15 cellular contexts compared by ENCODE assay signal in genomic region chr2:105760639-105761337, GRCh38. TPM values are rescaled to one million over a fixed set of nuclear protein-coding genes. Genes with fewer than 3 reads are reported as not detected.
DNase-seq lines count a peak whose midpoint lies in the region; ATAC-seq and TF ChIP-seq lines count a peak whose summit lies in the region.
"Had no signal": no experiment of that assay in that cellular context is flagged by ENCODE, and none has a peak within 500 bp of the region (broad histone marks: within the 10 kb centered on the region; RNA-seq: fewer than 3 reads in every experiment).

No MANE protein-coding gene starts in this region.

- peak overlapping the region; percentile 24 for H3K4me3 Mint-ChIP-seq in activated naive CD4-positive, alpha-beta T cell treated with anti-CD3 and anti-CD28 coated beads, Interleukin-2, amount 10 ng/mL, durations not matched to agents 7 days and 5 days
- peak overlapping the region; percentile 51 for H3K4me3 Mint-ChIP-seq in activated CD4-positive, alpha-beta memory T cell treated with anti-CD3 and anti-CD28 coated beads for 36 hours
- H3K4me3 Mint-ChIP-seq in endodermal cell: no peak overlapping the region
- peak overlapping the region; percentile 75 for H3K4me3 Mint-ChIP-seq in stimulated activated naive CD8-positive, alpha-beta T cell treated with anti-CD3 and anti-CD28 coated beads, Interleukin-15, amount 100 ng/mL, for 72 hours
- H3K4me3 Mint-ChIP-seq: type B pancreatic cell had no signal

- peak; percentile 60 for ATAC-seq in stimulated activated naive CD8-positive, alpha-beta T cell treated with anti-CD3 and anti-CD28 coated beads, Interleukin-15, amount 100 ng/mL, for 72 hours
- ATAC-seq in GM18517 (IDR thresholded peaks at IDR 0.05; ENCODE audit: unreplicated experiment): no peak

- no peak for DNase-seq in activated naive CD4-positive, alpha-beta T cell treated with anti-CD3 and anti-CD28 coated beads, Interleukin-2, amount 10 ng/mL, durations not matched to agents 7 days and 5 days
- no peak for DNase-seq in activated naive CD4-positive, alpha-beta T cell treated with anti-CD3 and anti-CD28 coated beads, Interleukin-2, amount 50 U/mL, for 16 hours
- DNase-seq in activated CD4-positive, alpha-beta memory T cell treated with anti-CD3 and anti-CD28 coated beads for 36 hours: peak; percentile 54
- DNase-seq in endodermal cell (no peak), NCI-H748 (lab: John Stamatoyannopoulos, UW; ENCODE audit: unreplicated experiment) (no peak), GM10248 (ENCODE audit: extremely low spot score) (no peak)
- no peak for DNase-seq in stimulated activated naive CD8-positive, alpha-beta T cell treated with anti-CD3 and anti-CD28 coated beads, Interleukin-15, amount 100 ng/mL, for 72 hours
- DNase-seq: brain microvascular endothelial cell, DMS79, islet precursor cell, NCI-H2081 treated with DMSO at 0.1 percent for 48 hours, NCI-H82, SHP77 had no signal

- peaks cover 91% of the 10 kb centered on the region for H3K4me1 Mint-ChIP-seq in activated naive CD4-positive, alpha-beta T cell treated with anti-CD3 and anti-CD28 coated beads, Interleukin-2, amount 10 ng/mL, durations not matched to agents 7 days and 5 days
- peaks cover 95% of the 10 kb centered on the region for H3K4me1 Mint-ChIP-seq in activated CD4-positive, alpha-beta memory T cell treated with anti-CD3 and anti-CD28 coated beads for 36 hours (ENCODE audit: low read depth)
- H3K4me1 Mint-ChIP-seq in endodermal cell: peaks cover 38% of the 10 kb centered on the region
- H3K4me1 Mint-ChIP-seq in stimulated activated naive CD8-positive, alpha-beta T cell treated with anti-CD3 and anti-CD28 coated beads, Interleukin-15, amount 100 ng/mL, for 72 hours: peaks cover 100% of the 10 kb centered on the region

- POLR2A ChIA-PET in activated CD4-positive, alpha-beta memory T cell treated with anti-CD3 and anti-CD28 coated beads for 36 hours (lab: Charles Lee): interaction anchor here (1.2 to 6.7 kb wide), 6 partner anchors 7 to 43 kb away, joined by 3 to 49 read pairs (median 4); no protein-coding TSS in a partner anchor
- POLR2A ChIA-PET in GM10248 (lab: Yijun Ruan, JAX): no interaction called here

- no peaks in the 10 kb centered on the region for H3K27me3 ChIP-seq in endodermal cell (ENCODE audit: control insufficient read depth, insufficient read depth, low read length, poor library complexity, severe bottlenecking)
- H3K27me3 ChIP-seq: brain microvascular endothelial cell had no signal

- no peaks in the 10 kb centered on the region for H3K9me3 Mint-ChIP-seq in activated naive CD4-positive, alpha-beta T cell treated with anti-CD3 and anti-CD28 coated beads, Interleukin-2, amount 10 ng/mL, durations not matched to agents 7 days and 5 days
- no peaks in the 10 kb centered on the region for H3K9me3 Mint-ChIP-seq in activated CD4-positive, alpha-beta memory T cell treated with anti-CD3 and anti-CD28 coated beads for 36 hours
- H3K9me3 Mint-ChIP-seq in endodermal cell: no peaks in the 10 kb centered on the region
- H3K9me3 Mint-ChIP-seq in stimulated activated naive CD8-positive, alpha-beta T cell treated with anti-CD3 and anti-CD28 coated beads, Interleukin-15, amount 100 ng/mL, for 72 hours: no peaks in the 10 kb centered on the region

- WGBS in endodermal cell (ENCODE audit: insufficient coverage in 1 of 2, insufficient read length in 1 of 2), 2 experiments: 95 to 100% methylated on average over 1 to 12 of the region's 12 CpGs

- TF ChIP-seq CTCF in endodermal cell (conservative IDR thresholded peaks at IDR 0.05): no peak
- no peak for TF ChIP-seq CTCF in GM10248 (IDR thresholded peaks at IDR 0.05; ENCODE audit: control extremely low read depth, extremely low read depth, low read depth, missing control alignments)

- no peaks in the 10 kb centered on the region for H3K4me1 ChIP-seq in endodermal cell (ENCODE audit: control insufficient read depth, insufficient read depth, low read length)

- H3K27ac Mint-ChIP-seq in activated naive CD4-positive, alpha-beta T cell treated with anti-CD3 and anti-CD28 coated beads, Interleukin-2, amount 10 ng/mL, durations not matched to agents 7 days and 5 days: peak overlapping the region; percentile 72
- peak overlapping the region; percentile 92 for H3K27ac Mint-ChIP-seq in activated CD4-positive, alpha-beta memory T cell treated with anti-CD3 and anti-CD28 coated beads for 36 hours
- peak overlapping the region; percentile 13 for H3K27ac Mint-ChIP-seq in endodermal cell
- H3K27ac Mint-ChIP-seq in stimulated activated naive CD8-positive, alpha-beta T cell treated with anti-CD3 and anti-CD28 coated beads, Interleukin-15, amount 100 ng/mL, for 72 hours: peak overlapping the region; percentile 93 to 97

- H3K9ac ChIP-seq in endodermal cell (ENCODE audit: extremely low read depth, low read length, poor library complexity, severe bottlenecking): no peak overlapping the region

- peaks cover 17% of the 10 kb centered on the region for H3K36me3 ChIP-seq in endodermal cell (ENCODE audit: control insufficient read depth, insufficient read depth, low read length)
- H3K36me3 ChIP-seq: brain microvascular endothelial cell had no signal

- H3K36me3 Mint-ChIP-seq in activated naive CD4-positive, alpha-beta T cell treated with anti-CD3 and anti-CD28 coated beads, Interleukin-2, amount 10 ng/mL, durations not matched to agents 7 days and 5 days: peaks cover 53% of the 10 kb centered on the region
- H3K36me3 Mint-ChIP-seq in activated CD4-positive, alpha-beta memory T cell treated with anti-CD3 and anti-CD28 coated beads for 36 hours: peaks cover 37% of the 10 kb centered on the region
- no peaks in the 10 kb centered on the region for H3K36me3 Mint-ChIP-seq in endodermal cell (ENCODE audit: low read depth)

- no peaks in the 10 kb centered on the region for H3K9me3 ChIP-seq in endodermal cell (ENCODE audit: control insufficient read depth, low read length)

- H3K27me3 Mint-ChIP-seq in activated naive CD4-positive, alpha-beta T cell treated with anti-CD3 and anti-CD28 coated beads, Interleukin-2, amount 10 ng/mL, durations not matched to agents 7 days and 5 days: no peaks in the 10 kb centered on the region
- H3K27me3 Mint-ChIP-seq in activated CD4-positive, alpha-beta memory T cell treated with anti-CD3 and anti-CD28 coated beads for 36 hours: no peaks in the 10 kb centered on the region
- H3K27me3 Mint-ChIP-seq in endodermal cell (ENCODE audit: insufficient read depth): no peaks in the 10 kb centered on the region
- no peaks in the 10 kb centered on the region for H3K27me3 Mint-ChIP-seq in stimulated activated naive CD8-positive, alpha-beta T cell treated with anti-CD3 and anti-CD28 coated beads, Interleukin-15, amount 100 ng/mL, for 72 hours
- H3K27me3 Mint-ChIP-seq: type B pancreatic cell had no signal

- intact Hi-C loops in activated CD4-positive, alpha-beta memory T cell treated with anti-CD3 and anti-CD28 coated beads for 36 hours (cut with micrococcal nuclease): no loop called here

- no peak overlapping the region for H3K4me3 ChIP-seq in endodermal cell (ENCODE audit: low read length)

- CTCF ChIA-PET in activated naive CD4-positive, alpha-beta T cell treated with anti-CD3 and anti-CD28 coated beads, Interleukin-2, amount 10 ng/mL, durations not matched to agents 7 days and 5 days (lab: Charles Lee): no interaction called here
- CTCF ChIA-PET in activated CD4-positive, alpha-beta memory T cell treated with anti-CD3 and anti-CD28 coated beads for 36 hours (lab: Charles Lee): interaction anchor here (1.1 kb wide), 2 partner anchors 8 to 14 kb away, joined by 3 to 4 read pairs; no protein-coding TSS in a partner anchor
- CTCF ChIA-PET in GM10248 (lab: Yijun Ruan, JAX): interaction anchor here (0.9 to 1.7 kb wide), 3 partner anchors 11 to 201 kb away, joined by 3 to 4 read pairs (median 4); no protein-coding TSS in a partner anchor

- no peak overlapping the region for H3K27ac ChIP-seq in endodermal cell (ENCODE audit: low read depth, low read length)

RNA-seq across cellular contexts. Expression of gene NCK2, which starts 16.1 kb away (rescaled TPM):
- 10 to 100 TPM; 81.8 to 85.8 TPM for total RNA-seq in activated CD4-positive, alpha-beta memory T cell treated with anti-CD3 and anti-CD28 coated beads for 36 hours
- total RNA-seq in endodermal cell: 10 to 100 TPM; 58.9 to 63.8 TPM
- polyA plus RNA-seq in endodermal cell (2013, experiment 1 of 2): 58.3 TPM
- polyA plus RNA-seq in endodermal cell (2013, experiment 2 of 2): 54.9 TPM

Comparison
In these comparisons a context has a peak if more than half of its experiments do, and no peak if none do; other contexts are left out.
1. H3K27ac Mint-ChIP-seq: peak in every context shown above with its lines; median percentile 95 in stimulated activated naive CD8-positive, alpha-beta T cell treated with anti-CD3 and anti-CD28 coated beads, Interleukin-15, amount 100 ng/mL, for 72 hours; 92 in activated CD4-positive, alpha-beta memory T cell treated with anti-CD3 and anti-CD28 coated beads for 36 hours; 72 in activated naive CD4-positive, alpha-beta T cell treated with anti-CD3 and anti-CD28 coated beads, Interleukin-2, amount 10 ng/mL, durations not matched to agents 7 days and 5 days; 13 in endodermal cell.